In the genomic region with DNA sequence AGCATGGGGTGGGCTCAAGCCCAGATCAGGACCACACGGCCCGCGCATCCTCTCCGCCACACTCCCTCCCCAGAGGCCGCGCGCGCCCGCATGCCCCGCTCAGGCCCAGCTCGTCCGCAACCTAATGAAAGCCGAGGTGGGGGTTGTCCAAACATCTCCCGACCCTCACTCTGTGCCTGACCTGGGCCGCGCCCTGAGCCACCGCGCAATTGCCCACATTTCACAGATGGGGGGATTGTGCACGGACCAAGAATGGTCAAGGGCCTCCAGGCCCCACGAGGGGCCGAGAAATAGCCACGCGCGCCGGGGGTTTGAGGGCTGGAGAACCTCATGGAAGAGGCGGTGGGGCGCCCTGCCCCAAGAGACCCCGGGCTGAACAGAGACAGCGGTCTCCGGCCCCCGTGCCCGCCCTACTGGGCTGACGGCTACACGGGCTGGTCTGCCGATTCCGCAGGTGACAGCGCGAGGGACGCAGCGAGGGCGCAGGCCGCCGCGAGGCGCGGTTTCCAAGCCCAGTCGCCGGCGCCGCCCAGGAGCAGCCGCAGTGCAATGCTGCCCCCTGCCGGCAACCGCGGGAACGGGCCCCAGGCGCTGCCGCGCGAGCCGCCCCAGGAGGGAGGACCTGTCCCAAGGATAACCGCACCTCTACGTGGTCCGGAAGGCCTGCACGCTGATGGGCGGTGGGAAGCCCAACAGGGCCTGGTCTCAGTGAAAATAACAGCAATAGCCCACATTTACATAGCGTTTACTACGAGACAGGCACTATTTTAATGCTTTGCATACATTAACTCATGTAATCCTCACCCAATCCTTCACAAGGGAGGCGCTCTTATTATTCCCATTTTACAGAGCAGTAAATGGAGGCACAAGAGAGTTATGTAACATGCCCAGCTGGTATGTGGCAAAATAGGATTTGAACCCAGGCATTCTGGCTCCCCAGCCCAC, we compare ENCODE assay signal across 9 cellular contexts. TPM values are rescaled to one million over a fixed set of nuclear protein-coding genes. Genes with fewer than 3 reads are reported as not detected.
DNase-seq lines count a peak whose midpoint lies in the region; ATAC-seq and TF ChIP-seq lines count a peak whose summit lies in the region.
"Had no signal": no experiment of that assay in that cellular context is flagged by ENCODE, and none has a peak within 500 bp of the region (broad histone marks: within the 10 kb centered on the region; RNA-seq: fewer than 3 reads in every experiment).

No MANE protein-coding gene starts in this region.

- no peak overlapping the region for H3K4me3 Mint-ChIP-seq in endothelial cell (ENCODE audit: unreplicated experiment)

- ATAC-seq in GM18868 (IDR thresholded peaks at IDR 0.05; ENCODE audit: unreplicated experiment) (peak; percentile 94), HG03066 (IDR thresholded peaks at IDR 0.05; ENCODE audit: low read depth, unreplicated experiment) (peak; percentile 93)

- no peak overlapping the region for H3K4me3 ChIP-seq in BJ (ENCODE audit: low read depth, low read length)
- H3K4me3 ChIP-seq: SK-N-MC had no signal

- H3K27ac Mint-ChIP-seq in endothelial cell (ENCODE audit: unreplicated experiment) = no peak overlapping the region

- no peaks in the 10 kb centered on the region for H3K9me3 Mint-ChIP-seq in endothelial cell (ENCODE audit: unreplicated experiment)

- peaks cover 5% of the 10 kb centered on the region for H3K4me1 Mint-ChIP-seq in endothelial cell (ENCODE audit: unreplicated experiment)

- peaks cover 5% of the 10 kb centered on the region for H3K27me3 Mint-ChIP-seq in endothelial cell (ENCODE audit: unreplicated experiment)

- CTCF ChIA-PET in BJ (lab: Yijun Ruan, JAX) = interaction anchor here (0.6 to 2.7 kb wide), 7 partner anchors 9 to 1837 kb away, joined by 3 to 9 read pairs (median 3); no protein-coding TSS in a partner anchor

- H3K36me3 ChIP-seq in BJ (ENCODE audit: control insufficient read depth, insufficient read depth, low read length) = no peaks in the 10 kb centered on the region

- peak; percentile 76 for TF ChIP-seq CTCF in BJ (IDR thresholded peaks at IDR 0.05; ENCODE audit: insufficient read depth, low read depth, low read length)
- peak; percentile 99 for TF ChIP-seq CTCF in endothelial cell (IDR thresholded peaks at IDR 0.05; ENCODE audit: unreplicated experiment)

- H3K27me3 ChIP-seq in BJ (ENCODE audit: control insufficient read depth, insufficient read depth, low read length) = peaks cover 15% of the 10 kb centered on the region

- DNase-seq in BJ (ENCODE audit: low read depth) = no peak
- DNase-seq in NCI-H748 treated with DMSO at 0.1 percent for 48 hours (lab: John Stamatoyannopoulos, UW) = peak; percentile 33
- DNase-seq in activated CD8-positive, alpha-beta memory T cell treated with anti-CD3 and anti-CD28 coated beads for 48 hours (ENCODE audit: low read depth in 2 of 3, low spot score in 2 of 3) = peak; percentile 73 to 94 (median 94)
- DNase-seq in endothelial cell (ENCODE audit: low spot score) = peak; percentile 98
- peak; percentile 74 for DNase-seq in mucosa of gallbladder (ENCODE audit: low spot score)
- DNase-seq in stimulated activated CD8-positive, alpha-beta memory T cell treated with anti-CD3 and anti-CD28 coated beads, Interleukin-7, amount 100 ng/mL, for 4 hours (ENCODE audit: low read depth in 2 of 2) = peak; percentile 48 to 62

- POLR2A ChIA-PET in BJ (lab: Charles Lee) = no interaction called here

- no peaks in the 10 kb centered on the region for H3K36me3 Mint-ChIP-seq in endothelial cell (ENCODE audit: low read depth, unreplicated experiment)

RNA-seq across cellular contexts. Expression of a gene that starts 10.5 kb away (rescaled TPM):
- 0.20 and 0.49 TPM in 2 replicates for polyA plus RNA-seq in BJ (2011; rRNA removed)
- polyA minus RNA-seq in BJ (2011; rRNA and poly(A)+ RNA removed) = 0.85 and 0.87 TPM in 2 replicates
- total RNA-seq in endothelial cell (ENCODE audit: unreplicated experiment) = 0.26 TPM
- 6.3 TPM for total RNA-seq in mucosa of gallbladder
